In the genomic region with DNA sequence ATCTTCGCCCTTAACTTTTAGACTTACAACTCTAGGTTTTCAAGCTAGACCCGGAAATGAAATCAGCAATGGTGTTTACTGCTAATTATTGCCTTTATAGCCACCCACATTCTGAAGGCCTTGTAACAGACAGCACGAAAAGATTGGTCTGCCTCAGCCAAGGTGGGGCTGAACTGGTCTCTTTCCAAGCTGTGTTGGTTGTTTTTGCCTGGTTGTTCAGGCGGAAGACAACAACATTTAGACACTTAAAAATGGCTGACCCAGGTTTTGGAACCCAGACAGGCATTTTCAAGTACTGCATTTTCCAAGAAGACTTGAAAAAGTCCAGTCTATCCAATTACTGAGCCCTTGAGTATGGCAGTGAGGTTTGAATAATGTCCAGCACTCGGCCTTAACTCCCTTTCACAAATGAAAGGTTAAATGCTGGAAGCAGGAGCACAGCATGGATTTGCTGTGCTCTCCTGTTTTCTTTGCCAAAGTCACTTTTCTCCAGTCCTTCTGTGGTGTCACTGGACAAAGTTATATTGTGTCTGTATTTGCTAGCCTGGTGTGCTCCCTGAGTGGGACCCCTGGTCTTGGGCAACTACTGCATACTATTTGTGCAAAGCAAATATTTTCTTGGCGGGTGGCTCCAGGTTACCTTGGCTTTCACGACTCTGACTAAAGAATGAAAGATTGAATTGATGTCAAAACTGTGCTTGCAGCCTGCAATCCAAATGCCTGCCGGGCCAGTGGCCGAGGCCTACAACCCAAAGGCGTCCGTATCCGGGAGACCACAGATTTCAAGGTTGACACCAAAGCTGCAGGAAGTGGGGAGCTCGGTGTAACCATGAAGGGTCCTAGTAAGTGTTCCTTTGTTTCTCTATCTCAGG, we compare ENCODE assay signal across 12 cellular contexts.
A peak's percentile ranks its signal among the peaks of the same experiment; 100 is the strongest.
DNase-seq lines count a peak whose midpoint lies in the region; ATAC-seq lines count a peak whose summit lies in the region.
"Had no signal": no experiment of that assay in that cellular context is flagged by ENCODE, and none has a peak within 500 bp of the region (broad histone marks: within the 10 kb centered on the region; RNA-seq: fewer than 3 reads in every experiment).

No MANE protein-coding gene starts in this region.

- H3K27ac Mint-ChIP-seq in activated CD4-positive, alpha-beta memory T cell treated with anti-CD3 and anti-CD28 coated beads for 36 hours, result no peak overlapping the region
- H3K27ac Mint-ChIP-seq: activated naive CD4-positive, alpha-beta T cell treated with anti-CD3 and anti-CD28 coated beads, Interleukin-2, amount 50 U/mL, for 24 hours; naive B cell had no signal

- no peaks in the 10 kb centered on the region for H3K9me3 Mint-ChIP-seq in activated CD4-positive, alpha-beta memory T cell treated with anti-CD3 and anti-CD28 coated beads for 36 hours
- H3K9me3 Mint-ChIP-seq: activated naive CD4-positive, alpha-beta T cell treated with anti-CD3 and anti-CD28 coated beads, Interleukin-2, amount 50 U/mL, for 24 hours; naive B cell had no signal

- POLR2A ChIA-PET in activated CD4-positive, alpha-beta memory T cell treated with anti-CD3 and anti-CD28 coated beads for 36 hours (lab: Charles Lee), result no interaction called here

- CTCF ChIA-PET in activated CD4-positive, alpha-beta memory T cell treated with anti-CD3 and anti-CD28 coated beads for 36 hours (lab: Charles Lee), result no interaction called here

- peak overlapping the region in 15 of 21 experiments; percentile 2 to 83 (median 61) for H3K27ac ChIP-seq in skin epidermis
- H3K27ac ChIP-seq: SJSA1 had no signal

- H3K4me1 Mint-ChIP-seq in activated CD4-positive, alpha-beta memory T cell treated with anti-CD3 and anti-CD28 coated beads for 36 hours (ENCODE audit: low read depth), result no peaks in the 10 kb centered on the region
- H3K4me1 Mint-ChIP-seq: naive B cell had no signal

- peak; percentile 19 for DNase-seq in HuH-7.5 (ENCODE audit: low spot score)
- peak; percentile 27 for DNase-seq in cerebellar cortex (ENCODE audit: low spot score)
- DNase-seq in medulla oblongata (ENCODE audit: extremely low spot score), result peak; percentile 66
- no peak for DNase-seq in activated CD4-positive, alpha-beta memory T cell treated with anti-CD3 and anti-CD28 coated beads for 36 hours
- DNase-seq in activated CD8-positive, alpha-beta memory T cell treated with anti-CD3 and anti-CD28 coated beads for 24 hours, result no peak
- DNase-seq: DMS79 treated with DMSO at 0.1 percent for 48 hours, naive B cell had no signal

- ATAC-seq in GM21529 (IDR thresholded peaks at IDR 0.05; ENCODE audit: unreplicated experiment), result no peak
- no peak for ATAC-seq in HG03565 (IDR thresholded peaks at IDR 0.05; ENCODE audit: unreplicated experiment)

- no peak overlapping the region for H3K4me3 ChIP-seq in skin epidermis
- H3K4me3 ChIP-seq: SJSA1 had no signal

- no peak overlapping the region for H3K4me3 Mint-ChIP-seq in activated CD4-positive, alpha-beta memory T cell treated with anti-CD3 and anti-CD28 coated beads for 36 hours
- H3K4me3 Mint-ChIP-seq: activated naive CD4-positive, alpha-beta T cell treated with anti-CD3 and anti-CD28 coated beads, Interleukin-2, amount 50 U/mL, for 24 hours; naive B cell had no signal

- intact Hi-C loops in activated CD4-positive, alpha-beta memory T cell treated with anti-CD3 and anti-CD28 coated beads for 36 hours (cut with micrococcal nuclease), result no loop called here

- H3K36me3 Mint-ChIP-seq in activated CD4-positive, alpha-beta memory T cell treated with anti-CD3 and anti-CD28 coated beads for 36 hours, result peaks cover 12% of the 10 kb centered on the region

- no peaks in the 10 kb centered on the region for H3K27me3 Mint-ChIP-seq in activated CD4-positive, alpha-beta memory T cell treated with anti-CD3 and anti-CD28 coated beads for 36 hours
- H3K27me3 Mint-ChIP-seq: activated naive CD4-positive, alpha-beta T cell treated with anti-CD3 and anti-CD28 coated beads, Interleukin-2, amount 50 U/mL, for 24 hours; naive B cell had no signal

Comparison
In these comparisons a context has a peak if more than half of its experiments do, and no peak if none do; other contexts are left out.
1. DNase-seq: peak in HuH-7.5 (single experiment), cerebellar cortex (single experiment) and medulla oblongata (single experiment); none in activated CD4-positive, alpha-beta memory T cell treated with anti-CD3 and anti-CD28 coated beads for 36 hours (single experiment) and activated CD8-positive, alpha-beta memory T cell treated with anti-CD3 and anti-CD28 coated beads for 24 hours (single experiment).